Comparison of ENCODE assay signal across 24 cellular contexts in genomic region chr17:48562934-48563333, GRCh38. TPM values are rescaled to one million over a fixed set of nuclear protein-coding genes. Genes with fewer than 3 reads are reported as not detected.
DNase-seq lines count a peak whose midpoint lies in the region; ATAC-seq, FAIRE-seq and TF ChIP-seq lines count a peak whose summit lies in the region.
"Had no signal": no experiment of that assay in that cellular context is flagged by ENCODE, and none has a peak within 500 bp of the region (broad histone marks: within the 10 kb centered on the region; RNA-seq: fewer than 3 reads in every experiment).

No MANE protein-coding gene starts in this region.

- peaks cover 0 to 3% of the 10 kb centered on the region in 2 donors for H3K4me1 ChIP-seq in breast epithelium
- H3K4me1 ChIP-seq in mammary epithelial cell (ENCODE audit: insufficient read depth, low read length), result peaks cover 4% of the 10 kb centered on the region
- H3K4me1 ChIP-seq in fibroblast of lung (ENCODE audit: control insufficient read depth, extremely low read depth, insufficient read depth, low read length), result peaks cover 63% of the 10 kb centered on the region
- H3K4me1 ChIP-seq: BLaER1 treated with 17β-estradiol and CSF1 and Interleukin-3, amounts not matched to agents 10 nM and 100 nM; right lobe of liver had no signal

- H3K27ac Mint-ChIP-seq in neural crest cell (ENCODE audit: unreplicated experiment), result no peak overlapping the region
- H3K27ac Mint-ChIP-seq: T-helper 17 cell had no signal

- peaks cover 31% of the 10 kb centered on the region for H3K4me1 Mint-ChIP-seq in neural crest cell

- peak overlapping the region in 1 of 2 donors; percentile 92 for H3K27ac ChIP-seq in breast epithelium
- H3K27ac ChIP-seq in mammary epithelial cell (ENCODE audit: insufficient read depth, low read depth, low read length), result no peak overlapping the region
- peak overlapping the region; percentile 1 for H3K27ac ChIP-seq in fibroblast of lung (ENCODE audit: insufficient read depth, low read length)
- H3K27ac ChIP-seq: BLaER1 treated with 17β-estradiol and CSF1 and Interleukin-3, amounts not matched to agents 10 nM and 100 nM; GM23248; SJCRH30 had no signal

- H3K27me3 ChIP-seq in breast epithelium, result peaks cover 0 to 15% of the 10 kb centered on the region in 2 donors
- peaks cover 6% of the 10 kb centered on the region for H3K27me3 ChIP-seq in mammary epithelial cell (ENCODE audit: insufficient read depth, low read length)
- no peaks in the 10 kb centered on the region for H3K27me3 ChIP-seq in fibroblast of lung (ENCODE audit: control insufficient read depth, insufficient read depth, low read length)
- H3K27me3 ChIP-seq: SJCRH30 had no signal

- H3K9me3 ChIP-seq in breast epithelium (no peaks in the 10 kb centered on the region), mammary epithelial cell (replicated peaks; ENCODE audit: insufficient read depth, low read length) (no peaks in the 10 kb centered on the region), fibroblast of lung (ENCODE audit: control insufficient read depth, insufficient read depth, low read depth, low read length) (no peaks in the 10 kb centered on the region)
- H3K9me3 ChIP-seq: BLaER1 treated with 17β-estradiol and CSF1 and Interleukin-3, amounts not matched to agents 10 nM and 100 nM; mucosa of descending colon; right lobe of liver; SJCRH30 had no signal

- DNase-seq in breast epithelium (ENCODE audit: low spot score in 2 of 2), result no peak
- DNase-seq in mammary epithelial cell, result no peak
- DNase-seq in fibroblast of lung (ENCODE audit: low read depth in 2 of 2), result no peak
- no peak for DNase-seq in neural crest cell (ENCODE audit: low read depth, low spot score)
- peak; percentile 20 for DNase-seq in urothelium cell line (ENCODE audit: low spot score)
- DNase-seq in NCI-H2081 treated with DMSO at 0.1 percent for 48 hours (lab: John Stamatoyannopoulos, UW), result no peak
- DNase-seq: activated CD8-positive, alpha-beta memory T cell treated with anti-CD3 and anti-CD28 coated beads, Interleukin-2, amount 50 U/mL, for 48 hours; amygdala; Kasumi-1; left colon; NCI-H1105 treated with DMSO at 0.1 percent for 48 hours; NCI-H524; right lobe of liver; SJCRH30; stimulated activated CD4-positive, alpha-beta T cell treated with anti-CD3 and anti-CD28 coated beads, Interleukin-1b, Interleukin-23, amount 100 ng/mL, for 48 hours; stimulated activated naive CD4-positive, alpha-beta T cell treated with Interleukin-2 at 50 U/mL for 16 hours; T-helper 17 cell had no signal

- no peak overlapping the region for H2AFZ ChIP-seq in mammary epithelial cell (ENCODE audit: low read depth, low read length)
- H2AFZ ChIP-seq in fibroblast of lung (ENCODE audit: low read length), result no peak overlapping the region
- H2AFZ ChIP-seq: GM23248 had no signal

- no peaks in the 10 kb centered on the region for H3K36me3 ChIP-seq in breast epithelium
- no peaks in the 10 kb centered on the region for H3K36me3 ChIP-seq in mammary epithelial cell (ENCODE audit: insufficient read depth, low read length)
- H3K36me3 ChIP-seq in fibroblast of lung (ENCODE audit: control insufficient read depth, insufficient read depth, low read length), result peaks cover 16% of the 10 kb centered on the region
- H3K36me3 ChIP-seq: BLaER1 treated with 17β-estradiol and CSF1 and Interleukin-3, amounts not matched to agents 10 nM and 100 nM; right lobe of liver; SJCRH30 had no signal

- H4K20me1 ChIP-seq in mammary epithelial cell (ENCODE audit: insufficient read depth, low read length), result no peaks in the 10 kb centered on the region
- H4K20me1 ChIP-seq in fibroblast of lung (ENCODE audit: control insufficient read depth, extremely low read depth, insufficient read depth, low read length), result no peaks in the 10 kb centered on the region

- WGBS in mammary epithelial cell (ENCODE audit: low coverage, missing lambda C conversion rate), result 85% methylated on average over 3 of the region's 5 CpGs

- peak overlapping the region in 2 of 3 donors; percentile 55 to 81 for H3K4me3 ChIP-seq in breast epithelium
- no peak overlapping the region for H3K4me3 ChIP-seq in mammary epithelial cell (replicated peaks in 1 of 3; ENCODE audit: insufficient read depth in 1 of 3, low read depth in 2 of 3, low read length in 3 of 3)
- peak overlapping the region; percentile 42 to 98 (median 56) for H3K4me3 ChIP-seq in fibroblast of lung (replicated peaks in 1 of 4; ENCODE audit: control extremely low read depth in 1 of 4, insufficient read depth in 1 of 4, low read depth in 3 of 4, low read length in 4 of 4)
- H3K4me3 ChIP-seq: BLaER1 treated with 17β-estradiol and CSF1 and Interleukin-3, amounts not matched to agents 10 nM and 100 nM; mucosa of descending colon; right lobe of liver; SJCRH30 had no signal

- H3K9me3 Mint-ChIP-seq in neural crest cell, result no peaks in the 10 kb centered on the region

- BruUV-seq in mammary epithelial cell (replicated peaks; lab: Mats Ljungman, UMichigan), result no TSS peak

- dilution Hi-C loops in mammary epithelial cell (cut with HindIII; ENCODE audit: low sequenced_read_pairs), result no loop called here

- no peak for ATAC-seq in HG03571 (IDR thresholded peaks at IDR 0.05; ENCODE audit: unreplicated experiment)
- no peak for ATAC-seq in GM19452 (IDR thresholded peaks at IDR 0.05; ENCODE audit: unreplicated experiment)
- ATAC-seq: left colon, mucosa of descending colon, right lobe of liver, T-helper 17 cell had no signal

- intact Hi-C loops in breast epithelium (cut with DNase I; ENCODE audit: low total_unique reads) (no loop called here), mammary epithelial cell (cut with micrococcal nuclease) (no loop called here)

- peaks cover 60% of the 10 kb centered on the region for H3K27me3 Mint-ChIP-seq in neural crest cell (ENCODE audit: low read depth)

- FAIRE-seq in urothelium cell line (lab: Jason Lieb, UNC), result no peak

- TF ChIP-seq CTCF in breast epithelium (IDR thresholded peaks at IDR 0.05) (no peak), mammary epithelial cell (conservative IDR thresholded peaks at IDR 0.05 in 1 of 2, IDR thresholded peaks at IDR 0.05 in 1 of 2; ENCODE audit: extremely low read depth in 1 of 2, insufficient read depth in 1 of 2, low read depth in 1 of 2, low read length in 2 of 2) (no peak), fibroblast of lung (conservative IDR thresholded peaks at IDR 0.05 in 1 of 2, IDR thresholded peaks at IDR 0.05 in 1 of 2; ENCODE audit: low read depth in 1 of 2, low read length in 2 of 2) (no peak), neural crest cell (conservative IDR thresholded peaks at IDR 0.05) (no peak)

- TF ChIP-seq POLR2A in breast epithelium (IDR thresholded peaks at IDR 0.05), result no peak

- H3K4me2 ChIP-seq in mammary epithelial cell (ENCODE audit: insufficient read depth, low read depth, low read length) (no peak overlapping the region), fibroblast of lung (ENCODE audit: extremely low read depth, insufficient read depth, low read length) (peak overlapping the region; percentile 60)
- H3K4me2 ChIP-seq: BLaER1 treated with 17β-estradiol and CSF1 and Interleukin-3, amounts not matched to agents 10 nM and 100 nM had no signal

- H3K4me3 Mint-ChIP-seq in neural crest cell, result peak overlapping the region; percentile 78

- in situ Hi-C loops in mammary epithelial cell (cut with MboI; ENCODE audit: low sequenced_read_pairs in 2 of 2), result no loop called here

- H3K36me3 Mint-ChIP-seq in neural crest cell (ENCODE audit: low read depth), result peaks cover 2% of the 10 kb centered on the region

- H3K79me2 ChIP-seq in mammary epithelial cell (ENCODE audit: insufficient read depth, low read length), result no peaks in the 10 kb centered on the region
- peaks cover 99% of the 10 kb centered on the region for H3K79me2 ChIP-seq in fibroblast of lung (ENCODE audit: control insufficient read depth, insufficient read depth, low read length)

- CTCF ChIA-PET in mammary epithelial cell (lab: Charles Lee; ENCODE audit: low non-redundant PET), result no interaction called here

- no peak overlapping the region for H3K9ac ChIP-seq in mammary epithelial cell (ENCODE audit: insufficient read depth, low read length)
- no peak overlapping the region for H3K9ac ChIP-seq in fibroblast of lung (ENCODE audit: insufficient read depth, low read length)
- H3K9ac ChIP-seq: BLaER1 treated with 17β-estradiol and CSF1 and Interleukin-3, amounts not matched to agents 10 nM and 100 nM had no signal

RNA-seq across cellular contexts. Expression of gene HOXB4, which starts 15.2 kb away (rescaled TPM):
- 1 to 10 TPM; 2.2 to 7.5 (median 2.3) TPM for total RNA-seq in breast epithelium
- total RNA-seq in mammary epithelial cell, result under 1 TPM; 0.16 to 0.17 TPM
- polyA plus RNA-seq in mammary epithelial cell, result 0.01 TPM
- polyA minus RNA-seq in mammary epithelial cell, result not detected
- 6.2 and 8.9 TPM in 2 replicates for total RNA-seq in fibroblast of lung
- 3.4 and 3.8 TPM in 2 replicates for polyA plus RNA-seq in fibroblast of lung
- 4.5 and 5.6 TPM in 2 replicates for polyA plus RNA-seq in fibroblast of lung (2012)
- polyA minus RNA-seq in fibroblast of lung (ENCODE audit: low replicate concordance), result 3.8 and 5.0 TPM in 2 replicates
- 4.4 and 5.0 TPM in 2 replicates for total RNA-seq in neural crest cell

RNA-seq across cellular contexts. Expression of gene HOXB2, which starts 18.0 kb away (rescaled TPM):
- total RNA-seq in breast epithelium (10 to 100 TPM; 13.6 to 36.4 (median 19.6) TPM), mammary epithelial cell (10 to 100 TPM in 1 of 2 donors, 1 to 10 TPM in 1; 3.3 to 18.9 TPM), fibroblast of lung (9.2 and 12.2 TPM in 2 replicates), neural crest cell (60.0 and 60.9 TPM in 2 replicates)
- polyA plus RNA-seq in mammary epithelial cell (6.7 TPM), fibroblast of lung (12.3 and 15.9 TPM in 2 replicates)
- polyA minus RNA-seq in mammary epithelial cell (2.8 TPM), fibroblast of lung (ENCODE audit: low replicate concordance) (10.2 and 12.9 TPM in 2 replicates)
- 18.2 and 25.8 TPM in 2 replicates for polyA plus RNA-seq in fibroblast of lung (2012)

RNA-seq across cellular contexts. Expression of gene HOXB3, which starts 27.1 kb away (rescaled TPM):
- total RNA-seq in breast epithelium, result 10 to 100 TPM; 13.8 to 36.7 (median 14.4) TPM
- 1 to 10 TPM; 1.5 to 5.2 TPM for total RNA-seq in mammary epithelial cell
- 2.6 TPM for polyA plus RNA-seq in mammary epithelial cell
- 0.67 TPM for polyA minus RNA-seq in mammary epithelial cell
- 15.7 and 28.6 TPM in 2 replicates for total RNA-seq in fibroblast of lung
- polyA plus RNA-seq in fibroblast of lung, result 15.7 and 19.5 TPM in 2 replicates
- 20.9 and 25.3 TPM in 2 replicates for polyA plus RNA-seq in fibroblast of lung (2012)
- 3.5 and 4.9 TPM in 2 replicates for polyA minus RNA-seq in fibroblast of lung (ENCODE audit: low replicate concordance)
- 21.9 and 22.8 TPM in 2 replicates for total RNA-seq in neural crest cell

RNA-seq across cellular contexts. Expression of gene HOXB5, which starts 30.6 kb away (rescaled TPM):
- total RNA-seq in breast epithelium (1 to 10 TPM in 2 of 3 donors, under 1 TPM in 1; 0.44 to 2.0 (median 1.4) TPM), mammary epithelial cell (not detected), fibroblast of lung (1.0 and 2.1 TPM in 2 replicates), neural crest cell (2.3 and 2.6 TPM in 2 replicates)
- polyA plus RNA-seq in mammary epithelial cell (not detected), fibroblast of lung (9.4 and 17.2 TPM in 2 replicates)
- polyA minus RNA-seq in mammary epithelial cell (not detected), fibroblast of lung (ENCODE audit: low replicate concordance) (3.8 and 5.5 TPM in 2 replicates)
- polyA plus RNA-seq in fibroblast of lung (2012), result 24.6 and 41.8 TPM in 2 replicates
- total RNA-seq: T-helper 17 cell had no signal

RNA-seq across cellular contexts. Expression of gene HOXB1, which starts 32.1 kb away (rescaled TPM):
- total RNA-seq in breast epithelium (not detected), mammary epithelial cell (not detected), fibroblast of lung (not detected in 2 replicates), neural crest cell (2.7 and 3.6 TPM in 2 replicates)
- polyA plus RNA-seq in mammary epithelial cell (not detected), fibroblast of lung (not detected in 2 replicates)
- polyA minus RNA-seq in mammary epithelial cell (not detected), fibroblast of lung (ENCODE audit: low replicate concordance) (not detected in 2 replicates)
- polyA plus RNA-seq in fibroblast of lung (2012), result not detected in 2 replicates
- total RNA-seq: GM23248, HT1080, left colon, mucosa of descending colon, right lobe of liver, SJCRH30, T-helper 17 cell, urinary bladder had no signal
- polyA plus RNA-seq: GM23248, urinary bladder had no signal

Comparison
In these comparisons a context has a peak if more than half of its experiments do, and no peak if none do; other contexts are left out.
1. H3K4me3 ChIP-seq: peak in breast epithelium (2 of 3) and fibroblast of lung (4 of 4); none in mammary epithelial cell (0 of 3).